In the genomic region with DNA sequence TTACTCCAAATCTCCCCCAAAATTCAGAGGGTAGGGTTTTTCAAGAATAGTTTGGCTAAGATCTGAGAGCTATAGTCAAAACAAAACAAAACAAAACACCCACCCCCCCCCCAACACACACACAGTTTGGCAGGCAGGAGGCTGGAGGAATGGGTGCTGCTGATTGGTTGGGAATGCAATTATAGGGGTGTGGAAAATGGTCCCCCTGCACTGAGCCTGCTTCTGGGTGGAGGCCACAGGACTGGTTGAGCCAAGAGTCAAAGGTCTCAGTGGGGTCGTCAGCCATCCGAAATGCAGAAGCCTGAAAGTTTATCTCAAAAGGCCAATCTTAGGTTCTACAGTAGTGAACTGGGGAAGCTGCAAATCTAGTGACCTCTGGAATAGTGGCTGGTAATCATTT, we compare ENCODE assay signal across 2 cellular contexts.
TF ChIP-seq lines count a peak whose summit lies in the region.

No MANE protein-coding gene starts in this region.

TF ChIP-seq in SK-N-SH, 30 proteins besides CTCF, POLR2A, EP300 and RAD21 (continued from another document):
- no peak for TF ChIP-seq MEF2A (IDR thresholded peaks at IDR 0.05; ENCODE audit: borderline replicate concordance, low read depth)
- TF ChIP-seq, protein P1, sequence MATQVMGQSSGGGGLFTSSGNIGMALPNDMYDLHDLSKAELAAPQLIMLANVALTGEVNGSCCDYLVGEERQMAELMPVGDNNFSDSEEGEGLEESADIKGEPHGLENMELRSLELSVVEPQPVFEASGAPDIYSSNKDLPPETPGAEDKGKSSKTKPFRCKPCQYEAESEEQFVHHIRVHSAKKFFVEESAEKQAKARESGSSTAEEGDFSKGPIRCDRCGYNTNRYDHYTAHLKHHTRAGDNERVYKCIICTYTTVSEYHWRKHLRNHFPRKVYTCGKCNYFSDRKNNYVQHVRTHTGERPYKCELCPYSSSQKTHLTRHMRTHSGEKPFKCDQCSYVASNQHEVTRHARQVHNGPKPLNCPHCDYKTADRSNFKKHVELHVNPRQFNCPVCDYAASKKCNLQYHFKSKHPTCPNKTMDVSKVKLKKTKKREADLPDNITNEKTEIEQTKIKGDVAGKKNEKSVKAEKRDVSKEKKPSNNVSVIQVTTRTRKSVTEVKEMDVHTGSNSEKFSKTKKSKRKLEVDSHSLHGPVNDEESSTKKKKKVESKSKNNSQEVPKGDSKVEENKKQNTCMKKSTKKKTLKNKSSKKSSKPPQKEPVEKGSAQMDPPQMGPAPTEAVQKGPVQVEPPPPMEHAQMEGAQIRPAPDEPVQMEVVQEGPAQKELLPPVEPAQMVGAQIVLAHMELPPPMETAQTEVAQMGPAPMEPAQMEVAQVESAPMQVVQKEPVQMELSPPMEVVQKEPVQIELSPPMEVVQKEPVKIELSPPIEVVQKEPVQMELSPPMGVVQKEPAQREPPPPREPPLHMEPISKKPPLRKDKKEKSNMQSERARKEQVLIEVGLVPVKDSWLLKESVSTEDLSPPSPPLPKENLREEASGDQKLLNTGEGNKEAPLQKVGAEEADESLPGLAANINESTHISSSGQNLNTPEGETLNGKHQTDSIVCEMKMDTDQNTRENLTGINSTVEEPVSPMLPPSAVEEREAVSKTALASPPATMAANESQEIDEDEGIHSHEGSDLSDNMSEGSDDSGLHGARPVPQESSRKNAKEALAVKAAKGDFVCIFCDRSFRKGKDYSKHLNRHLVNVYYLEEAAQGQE (IDR thresholded peaks at IDR 0.05; ENCODE audit: low read depth, low read length) = no peak

TF ChIP-seq in SK-N-SH treated with all-trans-retinoic acid at 6 μM for 48 hours, 23 proteins besides CTCF, POLR2A, EP300 and RAD21 (continued from another document):
- TF ChIP-seq, protein P2, sequence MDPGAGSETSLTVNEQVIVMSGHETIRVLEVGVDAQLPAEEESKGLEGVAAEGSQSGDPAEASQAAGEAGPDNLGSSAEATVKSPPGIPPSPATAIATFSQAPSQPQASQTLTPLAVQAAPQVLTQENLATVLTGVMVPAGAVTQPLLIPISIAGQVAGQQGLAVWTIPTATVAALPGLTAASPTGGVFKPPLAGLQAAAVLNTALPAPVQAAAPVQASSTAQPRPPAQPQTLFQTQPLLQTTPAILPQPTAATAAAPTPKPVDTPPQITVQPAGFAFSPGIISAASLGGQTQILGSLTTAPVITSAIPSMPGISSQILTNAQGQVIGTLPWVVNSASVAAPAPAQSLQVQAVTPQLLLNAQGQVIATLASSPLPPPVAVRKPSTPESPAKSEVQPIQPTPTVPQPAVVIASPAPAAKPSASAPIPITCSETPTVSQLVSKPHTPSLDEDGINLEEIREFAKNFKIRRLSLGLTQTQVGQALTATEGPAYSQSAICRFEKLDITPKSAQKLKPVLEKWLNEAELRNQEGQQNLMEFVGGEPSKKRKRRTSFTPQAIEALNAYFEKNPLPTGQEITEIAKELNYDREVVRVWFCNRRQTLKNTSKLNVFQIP (CRISPR knock-in tag; IDR thresholded peaks at IDR 0.05; ENCODE audit: borderline replicate concordance, low read depth) = no peak
- TF ChIP-seq ZFP3 (CRISPR knock-in tag; IDR thresholded peaks at IDR 0.05) = no peak
- TF ChIP-seq, protein P3, sequence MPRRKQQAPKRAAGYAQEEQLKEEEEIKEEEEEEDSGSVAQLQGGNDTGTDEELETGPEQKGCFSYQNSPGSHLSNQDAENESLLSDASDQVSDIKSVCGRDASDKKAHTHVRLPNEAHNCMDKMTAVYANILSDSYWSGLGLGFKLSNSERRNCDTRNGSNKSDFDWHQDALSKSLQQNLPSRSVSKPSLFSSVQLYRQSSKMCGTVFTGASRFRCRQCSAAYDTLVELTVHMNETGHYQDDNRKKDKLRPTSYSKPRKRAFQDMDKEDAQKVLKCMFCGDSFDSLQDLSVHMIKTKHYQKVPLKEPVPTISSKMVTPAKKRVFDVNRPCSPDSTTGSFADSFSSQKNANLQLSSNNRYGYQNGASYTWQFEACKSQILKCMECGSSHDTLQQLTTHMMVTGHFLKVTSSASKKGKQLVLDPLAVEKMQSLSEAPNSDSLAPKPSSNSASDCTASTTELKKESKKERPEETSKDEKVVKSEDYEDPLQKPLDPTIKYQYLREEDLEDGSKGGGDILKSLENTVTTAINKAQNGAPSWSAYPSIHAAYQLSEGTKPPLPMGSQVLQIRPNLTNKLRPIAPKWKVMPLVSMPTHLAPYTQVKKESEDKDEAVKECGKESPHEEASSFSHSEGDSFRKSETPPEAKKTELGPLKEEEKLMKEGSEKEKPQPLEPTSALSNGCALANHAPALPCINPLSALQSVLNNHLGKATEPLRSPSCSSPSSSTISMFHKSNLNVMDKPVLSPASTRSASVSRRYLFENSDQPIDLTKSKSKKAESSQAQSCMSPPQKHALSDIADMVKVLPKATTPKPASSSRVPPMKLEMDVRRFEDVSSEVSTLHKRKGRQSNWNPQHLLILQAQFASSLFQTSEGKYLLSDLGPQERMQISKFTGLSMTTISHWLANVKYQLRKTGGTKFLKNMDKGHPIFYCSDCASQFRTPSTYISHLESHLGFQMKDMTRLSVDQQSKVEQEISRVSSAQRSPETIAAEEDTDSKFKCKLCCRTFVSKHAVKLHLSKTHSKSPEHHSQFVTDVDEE (CRISPR knock-in tag; IDR thresholded peaks at IDR 0.05) = no peak
- no peak for TF ChIP-seq BACH2 (CRISPR knock-in tag; IDR thresholded peaks at IDR 0.05; ENCODE audit: borderline replicate concordance)
- TF ChIP-seq, protein P4, sequence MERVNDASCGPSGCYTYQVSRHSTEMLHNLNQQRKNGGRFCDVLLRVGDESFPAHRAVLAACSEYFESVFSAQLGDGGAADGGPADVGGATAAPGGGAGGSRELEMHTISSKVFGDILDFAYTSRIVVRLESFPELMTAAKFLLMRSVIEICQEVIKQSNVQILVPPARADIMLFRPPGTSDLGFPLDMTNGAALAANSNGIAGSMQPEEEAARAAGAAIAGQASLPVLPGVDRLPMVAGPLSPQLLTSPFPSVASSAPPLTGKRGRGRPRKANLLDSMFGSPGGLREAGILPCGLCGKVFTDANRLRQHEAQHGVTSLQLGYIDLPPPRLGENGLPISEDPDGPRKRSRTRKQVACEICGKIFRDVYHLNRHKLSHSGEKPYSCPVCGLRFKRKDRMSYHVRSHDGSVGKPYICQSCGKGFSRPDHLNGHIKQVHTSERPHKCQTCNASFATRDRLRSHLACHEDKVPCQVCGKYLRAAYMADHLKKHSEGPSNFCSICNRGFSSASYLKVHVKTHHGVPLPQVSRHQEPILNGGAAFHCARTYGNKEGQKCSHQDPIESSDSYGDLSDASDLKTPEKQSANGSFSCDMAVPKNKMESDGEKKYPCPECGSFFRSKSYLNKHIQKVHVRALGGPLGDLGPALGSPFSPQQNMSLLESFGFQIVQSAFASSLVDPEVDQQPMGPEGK (CRISPR knock-in tag; IDR thresholded peaks at IDR 0.05; ENCODE audit: borderline replicate concordance) = no peak
- TF ChIP-seq RARB (CRISPR knock-in tag; IDR thresholded peaks at IDR 0.05) = no peak
- TF ChIP-seq ZNF8 (CRISPR knock-in tag; IDR thresholded peaks at IDR 0.05) = no peak
- TF ChIP-seq ARNTL (CRISPR knock-in tag; IDR thresholded peaks at IDR 0.05; ENCODE audit: borderline replicate concordance, low read depth) = no peak
- TF ChIP-seq CSDC2 (CRISPR knock-in tag; IDR thresholded peaks at IDR 0.05) = no peak
